In genomic region chr10:117537436-117537903, GRCh38 we compare ENCODE assay signal across 8 cellular contexts. TPM values are rescaled to one million over a fixed set of nuclear protein-coding genes. Genes with fewer than 3 reads are reported as not detected.
DNase-seq lines count a peak whose midpoint lies in the region; ATAC-seq and TF ChIP-seq lines count a peak whose summit lies in the region.

No MANE protein-coding gene starts in this region.

- H3K27ac Mint-ChIP-seq in activated naive CD4-positive, alpha-beta T cell treated with anti-CD3 and anti-CD28 coated beads, Interleukin-2, amount 10 ng/mL, durations not matched to agents 7 days and 5 days: no peak overlapping the region

- H3K4me1 Mint-ChIP-seq in activated naive CD4-positive, alpha-beta T cell treated with anti-CD3 and anti-CD28 coated beads, Interleukin-2, amount 10 ng/mL, durations not matched to agents 7 days and 5 days: peaks cover 4% of the 10 kb centered on the region

- in situ Hi-C loops in brain microvascular endothelial cell (cut with HindIII; ENCODE audit: low pct_ligation_motif_present, low sequenced_read_pairs): no loop called here

- no peak overlapping the region for H3K9ac ChIP-seq in BLaER1 treated with 17β-estradiol and CSF1 and Interleukin-3, amounts not matched to agents 10 nM and 100 nM
- H3K9ac ChIP-seq in liver (ENCODE audit: low read depth in 1 of 2, low read length in 2 of 2): no peak overlapping the region

- H3K4me1 ChIP-seq in BLaER1 treated with 17β-estradiol and CSF1 and Interleukin-3, amounts not matched to agents 10 nM and 100 nM: peaks cover 11 to 35% (median 19%) of the 10 kb centered on the region in 10 experiments; a peak in 17 of 20 replicates
- peaks cover 7 to 37% (median 24%) of the 10 kb centered on the region in 4 donors for H3K4me1 ChIP-seq in liver (ENCODE audit: control insufficient read depth in 4 of 4, insufficient read depth in 4 of 4, low read length in 3 of 4)

- H3K4me3 ChIP-seq in BLaER1 treated with 17β-estradiol and CSF1 and Interleukin-3, amounts not matched to agents 10 nM and 100 nM: peak overlapping the region in 5 of 10 experiments; percentile 15 to 55 (median 25); a peak in 8 of 20 replicates
- H3K4me3 ChIP-seq in HFF-Myc (replicated peaks; ENCODE audit: low read depth, low read length) (no peak overlapping the region), brain microvascular endothelial cell (ENCODE audit: low read depth, low read length) (no peak overlapping the region), liver (ENCODE audit: low read depth in 1 of 3, low read length in 3 of 3) (peak overlapping the region in 1 of 3 donors; percentile 1)

- peaks cover 100% of the 10 kb centered on the region in 11 experiments for H3K27me3 ChIP-seq in BLaER1 treated with 17β-estradiol and CSF1 and Interleukin-3, amounts not matched to agents 10 nM and 100 nM
- peaks cover 57% of the 10 kb centered on the region for H3K27me3 ChIP-seq in brain microvascular endothelial cell (replicated peaks)
- peaks cover 13 to 51% (median 33%) of the 10 kb centered on the region in 4 donors for H3K27me3 ChIP-seq in liver (ENCODE audit: control insufficient read depth in 4 of 4, insufficient read depth in 4 of 4, low read length in 3 of 4)

- no peak overlapping the region for H3K4me3 Mint-ChIP-seq in activated naive CD4-positive, alpha-beta T cell treated with anti-CD3 and anti-CD28 coated beads, Interleukin-2, amount 10 ng/mL, durations not matched to agents 7 days and 5 days

- H3K9me3 Mint-ChIP-seq in activated naive CD4-positive, alpha-beta T cell treated with anti-CD3 and anti-CD28 coated beads, Interleukin-2, amount 10 ng/mL, durations not matched to agents 7 days and 5 days: no peaks in the 10 kb centered on the region

- H3K27ac ChIP-seq in BLaER1 treated with 17β-estradiol and CSF1 and Interleukin-3, amounts not matched to agents 10 nM and 100 nM: no peak overlapping the region
- H3K27ac ChIP-seq in brain microvascular endothelial cell: no peak overlapping the region
- no peak overlapping the region for H3K27ac ChIP-seq in liver (ENCODE audit: low read depth in 1 of 2, low read length in 2 of 2)

- WGBS in liver: 4% methylated on average over 39 of the region's 39 CpGs

- H3K36me3 Mint-ChIP-seq in activated naive CD4-positive, alpha-beta T cell treated with anti-CD3 and anti-CD28 coated beads, Interleukin-2, amount 10 ng/mL, durations not matched to agents 7 days and 5 days: peaks cover 1% of the 10 kb centered on the region

- peak overlapping the region; percentile 43 to 92 (median 61) for H3K4me2 ChIP-seq in BLaER1 treated with 17β-estradiol and CSF1 and Interleukin-3, amounts not matched to agents 10 nM and 100 nM

- CTCF ChIA-PET in activated naive CD4-positive, alpha-beta T cell treated with anti-CD3 and anti-CD28 coated beads, Interleukin-2, amount 10 ng/mL, durations not matched to agents 7 days and 5 days (lab: Charles Lee): interaction anchor here (0.6 to 2.7 kb wide), 8 partner anchors 10 to 922 kb away, joined by 3 to 13 read pairs (median 4); no protein-coding TSS in a partner anchor

- TF ChIP-seq CTCF in HFF-Myc (IDR thresholded peaks at IDR 0.05; ENCODE audit: low read depth, low read length, missing control alignments): peak; percentile 49
- TF ChIP-seq CTCF in brain microvascular endothelial cell (IDR thresholded peaks at IDR 0.05; ENCODE audit: low read depth, low read length, missing control alignments): peak; percentile 35
- TF ChIP-seq CTCF in liver (IDR thresholded peaks at IDR 0.05; ENCODE audit: low read depth, low read length, missing input control): peak; percentile 52

- no peak for ATAC-seq in HG02852 (IDR thresholded peaks at IDR 0.05; ENCODE audit: unreplicated experiment)
- ATAC-seq in HG03571 (IDR thresholded peaks at IDR 0.05; ENCODE audit: unreplicated experiment): no peak

- H3K36me3 ChIP-seq in BLaER1 treated with 17β-estradiol and CSF1 and Interleukin-3, amounts not matched to agents 10 nM and 100 nM: no peaks in the 10 kb centered on the region
- H3K36me3 ChIP-seq in brain microvascular endothelial cell (replicated peaks) (no peaks in the 10 kb centered on the region), liver (ENCODE audit: control insufficient read depth in 4 of 4, insufficient read depth in 3 of 4, low read depth in 1 of 4, low read length in 3 of 4) (no peaks in the 10 kb centered on the region)

- peaks cover 98% of the 10 kb centered on the region for H3K27me3 Mint-ChIP-seq in activated naive CD4-positive, alpha-beta T cell treated with anti-CD3 and anti-CD28 coated beads, Interleukin-2, amount 10 ng/mL, durations not matched to agents 7 days and 5 days

- TF ChIP-seq RAD21 in liver (IDR thresholded peaks at IDR 0.05): peak; percentile 44 to 57

- no peak for DNase-seq in HFF-Myc (ENCODE audit: extremely low read depth, low read depth)
- no peak for DNase-seq in brain microvascular endothelial cell
- no peak for DNase-seq in NCI-H345 (lab: John Stamatoyannopoulos, UW)
- no peak for DNase-seq in activated naive CD4-positive, alpha-beta T cell treated with anti-CD3 and anti-CD28 coated beads, Interleukin-2, amount 10 ng/mL, durations not matched to agents 7 days and 5 days

- H3K9me3 ChIP-seq in BLaER1 treated with 17β-estradiol and CSF1 and Interleukin-3, amounts not matched to agents 10 nM and 100 nM (replicated peaks in 1 of 11): peaks cover 9 to 13% (median 10%) of the 10 kb centered on the region in 11 experiments; a peak in 21 of 22 replicates
- H3K9me3 ChIP-seq in liver (ENCODE audit: control insufficient read depth in 4 of 4, low read length in 3 of 4): no peaks in the 10 kb centered on the region

- peaks cover 0 to 95% (median 84%) of the 10 kb centered on the region in 11 experiments; a peak in 18 of 22 replicates for H4K20me1 ChIP-seq in BLaER1 treated with 17β-estradiol and CSF1 and Interleukin-3, amounts not matched to agents 10 nM and 100 nM

TF ChIP-seq in liver, 16 proteins besides CTCF, POLR2A, EP300 and RAD21:
- TF ChIP-seq FOXA1 (IDR thresholded peaks at IDR 0.05) (no peak), HNF4G (IDR thresholded peaks at IDR 0.05) (no peak), GABPA (IDR thresholded peaks at IDR 0.05 in 1 of 2, conservative IDR thresholded peaks at IDR 0.05 in 1 of 2) (no peak), ZBTB33 (IDR thresholded peaks at IDR 0.05) (no peak), YY1 (IDR thresholded peaks at IDR 0.05) (no peak), NR2F2 (IDR thresholded peaks at IDR 0.05) (no peak), RXRA (IDR thresholded peaks at IDR 0.05) (no peak), JUND (IDR thresholded peaks at IDR 0.05) (no peak), REST (IDR thresholded peaks at IDR 0.05) (no peak), ATF3 (IDR thresholded peaks at IDR 0.05) (no peak)

RNA-seq across cellular contexts. Expression of gene EMX2, which starts 5.1 kb away (rescaled TPM):
- not detected for total RNA-seq in liver
- polyA plus RNA-seq in liver: not detected
